Comparison of ENCODE assay signal across 1 cellular context in genomic region chr2:237456200-237456731, GRCh38.
A peak's percentile ranks its signal among the peaks of the same experiment; 100 is the strongest.
TF ChIP-seq lines count a peak whose summit lies in the region.

No MANE protein-coding gene starts in this region.

TF ChIP-seq in IMR-90, 13 proteins besides CTCF, POLR2A, EP300 and RAD21 (continued from another document):
- TF ChIP-seq ELK1 (IDR thresholded peaks at IDR 0.05; ENCODE audit: borderline replicate concordance, low read depth, low read length) (no peak), MAFK (IDR thresholded peaks at IDR 0.05; ENCODE audit: low read depth, low read length) (no peak), BHLHE40 (IDR thresholded peaks at IDR 0.05; ENCODE audit: low read depth, low read length) (0 out of 2 replicates have a peak, but pooled peaks have one; percentile 7), MAZ (IDR thresholded peaks at IDR 0.05; ENCODE audit: borderline replicate concordance, low read depth, low read length) (peak; percentile 87; the same call in 1 of the 2 replicates), CHD1 (IDR thresholded peaks at IDR 0.05; ENCODE audit: low read depth, low read length) (no peak)
